ENCODE assay signal across 8 cellular contexts in genomic region chr4:105146286-105147219, GRCh38. TPM values are rescaled to one million over a fixed set of nuclear protein-coding genes. Genes with fewer than 3 reads are reported as not detected.
DNase-seq lines count a peak whose midpoint lies in the region; ATAC-seq, FAIRE-seq and TF ChIP-seq lines count a peak whose summit lies in the region.

TET2 (plus strand) TSS chr4:105146876; CDS start chr4:105233943, 87,067 bp downstream.

- in situ Hi-C loops in ACHN (cut with HindIII; ENCODE audit: low pct_ligation_motif_present, low pct_unique_long_range_greater_than_20kb, low sequenced_read_pairs): no loop called here
- in situ Hi-C loops in GM18951 (cut with MboI; ENCODE audit: low sequenced_read_pairs, unreplicated experiment): loop anchor here (5.0 kb wide), 1 partner anchor 321 kb away; no protein-coding TSS in a partner anchor

- H3K9me3 ChIP-seq in spleen: no peaks in the 10 kb centered on the region

- DNase-seq in ACHN (peak; percentile 83), NCI-H226 (peak; percentile 66), caudate nucleus (lab: John Stamatoyannopoulos, UW) (peak; percentile 27 to 95 (median 84)), spleen (peak; percentile 95)
- peak; percentile 70 for DNase-seq in activated CD4-positive, CD25-positive, alpha-beta regulatory T cell treated with anti-CD3 and anti-CD28 coated beads, Interleukin-2, amount 50 U/mL, for 16 hours (ENCODE audit: low read depth, low spot score)

- peaks cover 13 to 54% (median 39%) of the 10 kb centered on the region in 6 donors for H3K4me1 ChIP-seq in spleen

- peak within 1 kb of the TSS; percentile 41 to 92 (median 74) for H3K4me3 ChIP-seq in spleen

- no peaks in the 10 kb centered on the region for H3K36me3 ChIP-seq in spleen

- no peaks in the 10 kb centered on the region for H3K27me3 ChIP-seq in spleen (replicated peaks in 1 of 7)

- ATAC-seq in HG03159 (IDR thresholded peaks at IDR 0.05; ENCODE audit: unreplicated experiment): peak; percentile 80

- 0 to 1% (median 0%) methylated on average over 38 to 79 of the region's 79 CpGs for WGBS in spleen, 5 donors

- peak; percentile 24 for FAIRE-seq in islet of Langerhans (lab: Jason Lieb, UNC)

- H3K27ac ChIP-seq in caudate nucleus (ENCODE audit: low read depth, low read length) (peak within 1 kb of the TSS; percentile 96), spleen (peak within 1 kb of the TSS; percentile 62 to 99 (median 94))

- intact Hi-C loops in spleen (cut with DNase I; ENCODE audit: low total_unique reads): loop anchor here (10.0 kb wide), 1 partner anchor 558 kb away; the partner anchor contains the start of genes GSTCD and INTS12

- no peak for TF ChIP-seq CTCF in spleen (IDR thresholded peaks at IDR 0.05 in 8 of 11, conservative IDR thresholded peaks at IDR 0.05 in 3 of 11)

- TF ChIP-seq POLR2A in GM18951 (IDR thresholded peaks at IDR 0.05; ENCODE audit: extremely low read depth, insufficient read depth, insufficient read length): peak; percentile 73
- TF ChIP-seq POLR2A in spleen (IDR thresholded peaks at IDR 0.05): peak in 2 of 3 donors; percentile 43 to 49

RNA-seq across cellular contexts. Expression of gene TET2, which starts in this region (rescaled TPM):
- 10 to 100 TPM; 40.4 to 70.4 (median 52.9) TPM for total RNA-seq in spleen
- polyA plus RNA-seq in spleen: 1 to 10 TPM; 2.5 to 4.0 (median 4.0) TPM

Comparison
In these comparisons a context has a peak if more than half of its experiments do, and no peak if none do; other contexts are left out.
1. Peak in every context shown above with its lines: DNase-seq, ATAC-seq, H3K4me3 ChIP-seq and H3K27ac ChIP-seq.